ENCODE assay signal across 1 cellular context in the genomic region with DNA sequence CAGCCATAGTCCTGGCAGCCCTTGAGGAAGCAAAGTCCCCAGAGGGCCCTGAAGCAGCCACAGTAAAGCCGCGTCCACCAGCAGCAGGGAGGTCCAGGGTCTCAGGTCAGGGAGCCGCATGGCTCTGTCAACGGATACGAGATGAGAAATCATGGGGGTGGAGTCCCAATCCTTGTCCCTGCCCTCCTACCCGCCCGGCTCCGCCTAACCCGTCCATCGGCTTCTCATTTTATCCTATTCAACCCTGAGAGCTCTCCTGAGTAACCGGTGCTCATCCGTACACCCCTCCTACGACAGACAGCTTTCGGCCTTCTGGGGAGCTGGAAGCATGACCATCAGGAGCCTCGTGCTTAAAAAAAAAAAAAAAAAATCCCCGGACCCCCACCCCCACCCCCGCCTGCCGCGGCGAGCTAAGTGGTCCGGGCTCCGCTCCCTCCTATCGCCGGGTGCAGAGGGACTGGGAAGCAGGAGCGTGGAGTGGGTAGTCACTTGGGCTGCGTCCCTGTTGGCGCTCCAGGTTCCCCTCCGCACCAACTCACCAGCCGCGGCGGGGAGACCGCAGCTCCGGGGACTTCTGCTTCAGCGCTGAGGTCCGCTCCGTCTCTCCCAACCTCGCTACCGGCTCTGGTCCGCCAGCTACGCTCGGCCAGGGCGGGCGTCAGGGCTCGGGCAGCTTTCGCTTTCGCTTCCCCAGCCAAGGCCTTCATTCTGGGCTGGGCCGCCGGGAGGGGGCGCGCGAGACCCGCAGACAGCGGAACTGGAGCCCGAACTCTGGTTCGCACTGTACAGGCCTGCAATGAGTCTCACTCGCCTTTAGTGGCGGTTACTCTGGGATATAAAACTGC.
TF ChIP-seq lines count a peak whose summit lies in the region.

TSS of gene TAP2 (minus strand) at position 626 of the 845 bp plus-strand sequence. CDS start at position 120, 506 bp downstream.

TF ChIP-seq in HepG2, 621 proteins besides CTCF, POLR2A, EP300 and RAD21 (continued from another document and continues in another):
- TF ChIP-seq, protein P1, sequence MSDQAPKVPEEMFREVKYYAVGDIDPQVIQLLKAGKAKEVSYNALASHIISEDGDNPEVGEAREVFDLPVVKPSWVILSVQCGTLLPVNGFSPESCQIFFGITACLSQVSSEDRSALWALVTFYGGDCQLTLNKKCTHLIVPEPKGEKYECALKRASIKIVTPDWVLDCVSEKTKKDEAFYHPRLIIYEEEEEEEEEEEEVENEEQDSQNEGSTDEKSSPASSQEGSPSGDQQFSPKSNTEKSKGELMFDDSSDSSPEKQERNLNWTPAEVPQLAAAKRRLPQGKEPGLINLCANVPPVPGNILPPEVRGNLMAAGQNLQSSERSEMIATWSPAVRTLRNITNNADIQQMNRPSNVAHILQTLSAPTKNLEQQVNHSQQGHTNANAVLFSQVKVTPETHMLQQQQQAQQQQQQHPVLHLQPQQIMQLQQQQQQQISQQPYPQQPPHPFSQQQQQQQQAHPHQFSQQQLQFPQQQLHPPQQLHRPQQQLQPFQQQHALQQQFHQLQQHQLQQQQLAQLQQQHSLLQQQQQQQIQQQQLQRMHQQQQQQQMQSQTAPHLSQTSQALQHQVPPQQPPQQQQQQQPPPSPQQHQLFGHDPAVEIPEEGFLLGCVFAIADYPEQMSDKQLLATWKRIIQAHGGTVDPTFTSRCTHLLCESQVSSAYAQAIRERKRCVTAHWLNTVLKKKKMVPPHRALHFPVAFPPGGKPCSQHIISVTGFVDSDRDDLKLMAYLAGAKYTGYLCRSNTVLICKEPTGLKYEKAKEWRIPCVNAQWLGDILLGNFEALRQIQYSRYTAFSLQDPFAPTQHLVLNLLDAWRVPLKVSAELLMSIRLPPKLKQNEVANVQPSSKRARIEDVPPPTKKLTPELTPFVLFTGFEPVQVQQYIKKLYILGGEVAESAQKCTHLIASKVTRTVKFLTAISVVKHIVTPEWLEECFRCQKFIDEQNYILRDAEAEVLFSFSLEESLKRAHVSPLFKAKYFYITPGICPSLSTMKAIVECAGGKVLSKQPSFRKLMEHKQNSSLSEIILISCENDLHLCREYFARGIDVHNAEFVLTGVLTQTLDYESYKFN (CRISPR knock-in tag; conservative IDR thresholded peaks at IDR 0.05), result no peak
- TF ChIP-seq NONO (IDR thresholded peaks at IDR 0.05) (no peak), NONO (CRISPR knock-in tag; conservative IDR thresholded peaks at IDR 0.05) (peak; percentile 80), XBP1 (CRISPR knock-in tag; IDR thresholded peaks at IDR 0.05) (peak; percentile 41; the same call in 1 of the 2 replicates), PBX2 (CRISPR knock-in tag; IDR thresholded peaks at IDR 0.05) (no peak), ZBTB44 (CRISPR knock-in tag; IDR thresholded peaks at IDR 0.05) (no peak), ZFX (CRISPR knock-in tag; IDR thresholded peaks at IDR 0.05; ENCODE audit: low read depth) (peak; percentile 90), SNAPC4 (CRISPR knock-in tag; IDR thresholded peaks at IDR 0.05) (peak; percentile 90), ZSCAN29 (CRISPR knock-in tag; conservative IDR thresholded peaks at IDR 0.05) (peak; percentile 78; the same call in 1 of the 2 replicates), ZNF713 (CRISPR knock-in tag; IDR thresholded peaks at IDR 0.05) (no peak; the same call in 1 of the 2 replicates), HCFC1 (IDR thresholded peaks at IDR 0.05; ENCODE audit: low read depth, low read length) (peak; percentile 45; the same call in 1 of the 2 replicates), HNRNPUL1 (IDR thresholded peaks at IDR 0.05; ENCODE audit: low read depth, low read length) (no peak), ZNF770 (CRISPR knock-in tag; IDR thresholded peaks at IDR 0.05) (peak; percentile 47; the same call in 1 of the 2 replicates), ZFAT (CRISPR knock-in tag; conservative IDR thresholded peaks at IDR 0.05) (0 out of 2 replicates have a peak, but pooled peaks have one; percentile 72), ZNF331 (CRISPR knock-in tag; IDR thresholded peaks at IDR 0.05) (peak; percentile 87; the same call in 1 of the 2 replicates), MAFG (CRISPR knock-in tag; IDR thresholded peaks at IDR 0.05) (no peak), FOSL1 (CRISPR knock-in tag; IDR thresholded peaks at IDR 0.05; ENCODE audit: borderline replicate concordance) (no peak), ELF4 (CRISPR knock-in tag; IDR thresholded peaks at IDR 0.05; ENCODE audit: borderline replicate concordance) (no peak), NCOA2 (CRISPR knock-in tag; IDR thresholded peaks at IDR 0.05) (peak; percentile 67), ZNF567 (CRISPR knock-in tag; IDR thresholded peaks at IDR 0.05; ENCODE audit: borderline replicate concordance) (no peak), ZNF703 (CRISPR knock-in tag; IDR thresholded peaks at IDR 0.05; ENCODE audit: borderline replicate concordance) (no peak), TOPORS (CRISPR knock-in tag; IDR thresholded peaks at IDR 0.05) (no peak), NFE2L1 (CRISPR knock-in tag; IDR thresholded peaks at IDR 0.05; ENCODE audit: borderline replicate concordance) (no peak), JARID2 (CRISPR knock-in tag; IDR thresholded peaks at IDR 0.05; ENCODE audit: insufficient replicate concordance) (peak; percentile 47), ZSCAN31 (CRISPR knock-in tag; IDR thresholded peaks at IDR 0.05; ENCODE audit: low read depth) (peak; percentile 73; the same call in 1 of the 2 replicates)
- TF ChIP-seq, protein P2, sequence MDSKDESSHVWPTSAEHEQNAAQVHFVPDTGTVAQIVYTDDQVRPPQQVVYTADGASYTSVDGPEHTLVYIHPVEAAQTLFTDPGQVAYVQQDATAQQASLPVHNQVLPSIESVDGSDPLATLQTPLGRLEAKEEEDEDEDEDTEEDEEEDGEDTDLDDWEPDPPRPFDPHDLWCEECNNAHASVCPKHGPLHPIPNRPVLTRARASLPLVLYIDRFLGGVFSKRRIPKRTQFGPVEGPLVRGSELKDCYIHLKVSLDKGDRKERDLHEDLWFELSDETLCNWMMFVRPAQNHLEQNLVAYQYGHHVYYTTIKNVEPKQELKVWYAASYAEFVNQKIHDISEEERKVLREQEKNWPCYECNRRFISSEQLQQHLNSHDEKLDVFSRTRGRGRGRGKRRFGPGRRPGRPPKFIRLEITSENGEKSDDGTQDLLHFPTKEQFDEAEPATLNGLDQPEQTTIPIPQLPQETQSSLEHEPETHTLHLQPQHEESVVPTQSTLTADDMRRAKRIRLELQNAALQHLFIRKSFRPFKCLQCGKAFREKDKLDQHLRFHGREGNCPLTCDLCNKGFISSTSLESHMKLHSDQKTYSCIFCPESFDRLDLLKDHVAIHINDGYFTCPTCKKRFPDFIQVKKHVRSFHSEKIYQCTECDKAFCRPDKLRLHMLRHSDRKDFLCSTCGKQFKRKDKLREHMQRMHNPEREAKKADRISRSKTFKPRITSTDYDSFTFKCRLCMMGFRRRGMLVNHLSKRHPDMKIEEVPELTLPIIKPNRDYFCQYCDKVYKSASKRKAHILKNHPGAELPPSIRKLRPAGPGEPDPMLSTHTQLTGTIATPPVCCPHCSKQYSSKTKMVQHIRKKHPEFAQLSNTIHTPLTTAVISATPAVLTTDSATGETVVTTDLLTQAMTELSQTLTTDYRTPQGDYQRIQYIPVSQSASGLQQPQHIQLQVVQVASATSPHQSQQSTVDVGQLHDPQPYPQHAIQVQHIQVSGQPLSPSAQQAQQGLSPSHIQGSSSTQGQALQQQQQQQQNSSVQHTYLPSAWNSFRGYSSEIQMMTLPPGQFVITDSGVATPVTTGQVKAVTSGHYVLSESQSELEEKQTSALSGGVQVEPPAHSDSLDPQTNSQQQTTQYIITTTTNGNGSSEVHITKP (CRISPR knock-in tag; IDR thresholded peaks at IDR 0.05; ENCODE audit: low read depth), result peak; percentile 60; the same call in 1 of the 2 replicates
- TF ChIP-seq, protein P3, sequence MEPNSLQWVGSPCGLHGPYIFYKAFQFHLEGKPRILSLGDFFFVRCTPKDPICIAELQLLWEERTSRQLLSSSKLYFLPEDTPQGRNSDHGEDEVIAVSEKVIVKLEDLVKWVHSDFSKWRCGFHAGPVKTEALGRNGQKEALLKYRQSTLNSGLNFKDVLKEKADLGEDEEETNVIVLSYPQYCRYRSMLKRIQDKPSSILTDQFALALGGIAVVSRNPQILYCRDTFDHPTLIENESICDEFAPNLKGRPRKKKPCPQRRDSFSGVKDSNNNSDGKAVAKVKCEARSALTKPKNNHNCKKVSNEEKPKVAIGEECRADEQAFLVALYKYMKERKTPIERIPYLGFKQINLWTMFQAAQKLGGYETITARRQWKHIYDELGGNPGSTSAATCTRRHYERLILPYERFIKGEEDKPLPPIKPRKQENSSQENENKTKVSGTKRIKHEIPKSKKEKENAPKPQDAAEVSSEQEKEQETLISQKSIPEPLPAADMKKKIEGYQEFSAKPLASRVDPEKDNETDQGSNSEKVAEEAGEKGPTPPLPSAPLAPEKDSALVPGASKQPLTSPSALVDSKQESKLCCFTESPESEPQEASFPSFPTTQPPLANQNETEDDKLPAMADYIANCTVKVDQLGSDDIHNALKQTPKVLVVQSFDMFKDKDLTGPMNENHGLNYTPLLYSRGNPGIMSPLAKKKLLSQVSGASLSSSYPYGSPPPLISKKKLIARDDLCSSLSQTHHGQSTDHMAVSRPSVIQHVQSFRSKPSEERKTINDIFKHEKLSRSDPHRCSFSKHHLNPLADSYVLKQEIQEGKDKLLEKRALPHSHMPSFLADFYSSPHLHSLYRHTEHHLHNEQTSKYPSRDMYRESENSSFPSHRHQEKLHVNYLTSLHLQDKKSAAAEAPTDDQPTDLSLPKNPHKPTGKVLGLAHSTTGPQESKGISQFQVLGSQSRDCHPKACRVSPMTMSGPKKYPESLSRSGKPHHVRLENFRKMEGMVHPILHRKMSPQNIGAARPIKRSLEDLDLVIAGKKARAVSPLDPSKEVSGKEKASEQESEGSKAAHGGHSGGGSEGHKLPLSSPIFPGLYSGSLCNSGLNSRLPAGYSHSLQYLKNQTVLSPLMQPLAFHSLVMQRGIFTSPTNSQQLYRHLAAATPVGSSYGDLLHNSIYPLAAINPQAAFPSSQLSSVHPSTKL (CRISPR knock-in tag; IDR thresholded peaks at IDR 0.05), result peak; percentile 82
- TF ChIP-seq, protein P4, sequence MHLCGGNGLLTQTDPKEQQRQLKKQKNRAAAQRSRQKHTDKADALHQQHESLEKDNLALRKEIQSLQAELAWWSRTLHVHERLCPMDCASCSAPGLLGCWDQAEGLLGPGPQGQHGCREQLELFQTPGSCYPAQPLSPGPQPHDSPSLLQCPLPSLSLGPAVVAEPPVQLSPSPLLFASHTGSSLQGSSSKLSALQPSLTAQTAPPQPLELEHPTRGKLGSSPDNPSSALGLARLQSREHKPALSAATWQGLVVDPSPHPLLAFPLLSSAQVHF (CRISPR knock-in tag; IDR thresholded peaks at IDR 0.05), result no peak
